In the genomic region with DNA sequence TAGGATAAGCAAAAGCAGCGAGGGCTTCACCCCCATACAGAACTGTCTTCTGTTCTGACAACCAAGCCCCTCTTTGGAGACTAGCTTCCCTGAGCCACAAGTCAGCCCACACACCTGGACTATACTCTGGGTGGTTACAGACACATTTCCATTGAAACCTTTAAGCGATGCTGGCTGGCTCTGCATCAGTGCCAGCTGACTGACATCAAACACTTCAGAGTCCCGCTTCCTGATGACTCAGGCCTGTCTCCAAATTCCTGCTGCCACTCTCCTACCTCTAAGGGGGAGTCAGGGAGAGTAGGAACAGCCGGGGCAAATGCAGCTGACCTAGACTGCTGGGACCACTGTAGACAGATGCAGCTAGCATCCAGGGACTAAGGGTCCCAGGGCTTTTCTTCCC, we compare ENCODE assay signal across 10 cellular contexts. TPM values are rescaled to one million over a fixed set of nuclear protein-coding genes. Genes with fewer than 3 reads are reported as not detected.
DNase-seq lines count a peak whose midpoint lies in the region; FAIRE-seq and TF ChIP-seq lines count a peak whose summit lies in the region.
"Had no signal": no experiment of that assay in that cellular context is flagged by ENCODE, and none has a peak within 500 bp of the region (broad histone marks: within the 10 kb centered on the region; RNA-seq: fewer than 3 reads in every experiment).

No MANE protein-coding gene starts in this region.

- peaks cover 24% of the 10 kb centered on the region for H3K4me1 Mint-ChIP-seq in astrocyte (ENCODE audit: low read depth, unreplicated experiment)

- no peaks in the 10 kb centered on the region for H3K27me3 ChIP-seq in astrocyte (ENCODE audit: insufficient read depth, low read length)
- H3K27me3 ChIP-seq in hepatocyte, result no peaks in the 10 kb centered on the region

- H3K36me3 ChIP-seq in astrocyte (ENCODE audit: insufficient read depth, low read length) (no peaks in the 10 kb centered on the region), hepatocyte (replicated peaks; ENCODE audit: insufficient read depth, low read depth) (no peaks in the 10 kb centered on the region)

- 46% methylated on average over 4 of the region's 4 CpGs for WGBS in hepatocyte (ENCODE audit: low lambda C conversion rate, missing lambda C conversion rate)

- peak overlapping the region; percentile 45 for H3K4me3 Mint-ChIP-seq in astrocyte (ENCODE audit: unreplicated experiment)

- H3K27me3 Mint-ChIP-seq in astrocyte (ENCODE audit: low read depth, unreplicated experiment), result no peaks in the 10 kb centered on the region

- H3K9me2 ChIP-seq in hepatocyte (replicated peaks; ENCODE audit: insufficient read depth), result no peaks in the 10 kb centered on the region

- H4K20me1 ChIP-seq in astrocyte (ENCODE audit: insufficient read depth, low read length), result peaks cover 42% of the 10 kb centered on the region
- no peaks in the 10 kb centered on the region for H4K20me1 ChIP-seq in hepatocyte (ENCODE audit: insufficient read depth, poor library complexity, severe bottlenecking)

- H3K9me3 ChIP-seq in astrocyte (ENCODE audit: insufficient read depth, low read depth, low read length) (no peaks in the 10 kb centered on the region), hepatocyte (ENCODE audit: low read depth) (no peaks in the 10 kb centered on the region)

- H2AFZ ChIP-seq in astrocyte (ENCODE audit: low read depth, low read length) (no peak overlapping the region), hepatocyte (no peak overlapping the region)
- H2AFZ ChIP-seq: parathyroid adenoma had no signal

- H3K4me1 ChIP-seq in astrocyte (ENCODE audit: insufficient read depth, low read length) (peaks cover 37% of the 10 kb centered on the region), hepatocyte (ENCODE audit: insufficient read depth) (peaks cover 34% of the 10 kb centered on the region)

- H3K36me3 Mint-ChIP-seq in astrocyte (ENCODE audit: low read depth, unreplicated experiment), result no peaks in the 10 kb centered on the region

- H3K9ac ChIP-seq in astrocyte (ENCODE audit: low read length), result no peak overlapping the region
- H3K9ac ChIP-seq: parathyroid adenoma had no signal

- peak overlapping the region; percentile 38 for H3K4me2 ChIP-seq in astrocyte (ENCODE audit: low read length)
- no peak overlapping the region for H3K4me2 ChIP-seq in hepatocyte

- no peak for FAIRE-seq in astrocyte (lab: Jason Lieb, UNC)

- no peak overlapping the region for H3K27ac Mint-ChIP-seq in astrocyte (ENCODE audit: unreplicated experiment)

- peaks cover 22% of the 10 kb centered on the region for H3K79me2 ChIP-seq in astrocyte (ENCODE audit: insufficient read depth, low read length)
- peaks cover 78% of the 10 kb centered on the region for H3K79me2 ChIP-seq in hepatocyte

- DNase-seq in A172 (ENCODE audit: low spot score), result peak; percentile 64
- DNase-seq in LHCN-M2 (ENCODE audit: low read depth), result peak; percentile 71
- DNase-seq in astrocyte (ENCODE audit: low read depth), result peak; percentile 61
- peak; percentile 36 for DNase-seq in kidney glomerular epithelial cell (lab: John Stamatoyannopoulos, UW)
- no peak for DNase-seq in NK-92 (lab: John Stamatoyannopoulos, UW; ENCODE audit: unreplicated experiment)
- no peak for DNase-seq in SIG-M5 treated with dmso at 0.1 percent for 504 hours (lab: John Stamatoyannopoulos, UW; ENCODE audit: unreplicated experiment)
- no peak for DNase-seq in hepatocyte (ENCODE audit: low spot score)
- no peak for DNase-seq in NK-92 treated with Interleukin-12 subunit alpha and Interleukin-12 subunit beta, amount 100 ng/mL, for 24 hours (lab: John Stamatoyannopoulos, UW)

- H3K4me3 ChIP-seq in astrocyte (ENCODE audit: insufficient read depth, low read depth, low read length), result no peak overlapping the region
- H3K4me3 ChIP-seq in hepatocyte, result no peak overlapping the region

- H3K9me3 Mint-ChIP-seq in astrocyte (ENCODE audit: unreplicated experiment), result no peaks in the 10 kb centered on the region

- H3K27ac ChIP-seq in astrocyte (ENCODE audit: low read depth, low read length), result no peak overlapping the region
- H3K27ac ChIP-seq in hepatocyte, result no peak overlapping the region
- H3K27ac ChIP-seq: C4-2B, parathyroid adenoma had no signal

- TF ChIP-seq CTCF in astrocyte (IDR thresholded peaks at IDR 0.05; ENCODE audit: insufficient read depth, low read depth, low read length), result no peak
- TF ChIP-seq CTCF in hepatocyte (IDR thresholded peaks at IDR 0.05; ENCODE audit: poor library complexity), result no peak

RNA-seq across cellular contexts. Expression of a gene that starts 59.4 kb away (rescaled TPM):
- total RNA-seq in A172 (2014; rRNA removed; shearing (Covaris generic)), result 60.4 TPM in 2 replicates
- 37.0 and 41.4 TPM in 2 replicates for total RNA-seq in LHCN-M2 (2014; rRNA removed)
- polyA plus RNA-seq in LHCN-M2 (2012), result 53.0 TPM
- 41.6 and 57.6 TPM in 2 replicates for total RNA-seq in astrocyte
- total RNA-seq in hepatocyte, result 73.9 and 82.0 TPM in 2 replicates
- polyA plus RNA-seq in hepatocyte, result 176 and 197 TPM in 2 replicates

Comparison
In these comparisons a context has a peak if more than half of its experiments do, and no peak if none do; other contexts are left out.
1. DNase-seq: peak in A172 (single experiment), LHCN-M2 (single experiment), astrocyte (single experiment) and kidney glomerular epithelial cell (single experiment); none in NK-92 (single experiment), SIG-M5 treated with dmso at 0.1 percent for 504 hours (single experiment), hepatocyte (single experiment) and NK-92 treated with Interleukin-12 subunit alpha and Interleukin-12 subunit beta, amount 100 ng/mL, for 24 hours (single experiment).